ENCODE assay signal across 8 cellular contexts in the genomic region with DNA sequence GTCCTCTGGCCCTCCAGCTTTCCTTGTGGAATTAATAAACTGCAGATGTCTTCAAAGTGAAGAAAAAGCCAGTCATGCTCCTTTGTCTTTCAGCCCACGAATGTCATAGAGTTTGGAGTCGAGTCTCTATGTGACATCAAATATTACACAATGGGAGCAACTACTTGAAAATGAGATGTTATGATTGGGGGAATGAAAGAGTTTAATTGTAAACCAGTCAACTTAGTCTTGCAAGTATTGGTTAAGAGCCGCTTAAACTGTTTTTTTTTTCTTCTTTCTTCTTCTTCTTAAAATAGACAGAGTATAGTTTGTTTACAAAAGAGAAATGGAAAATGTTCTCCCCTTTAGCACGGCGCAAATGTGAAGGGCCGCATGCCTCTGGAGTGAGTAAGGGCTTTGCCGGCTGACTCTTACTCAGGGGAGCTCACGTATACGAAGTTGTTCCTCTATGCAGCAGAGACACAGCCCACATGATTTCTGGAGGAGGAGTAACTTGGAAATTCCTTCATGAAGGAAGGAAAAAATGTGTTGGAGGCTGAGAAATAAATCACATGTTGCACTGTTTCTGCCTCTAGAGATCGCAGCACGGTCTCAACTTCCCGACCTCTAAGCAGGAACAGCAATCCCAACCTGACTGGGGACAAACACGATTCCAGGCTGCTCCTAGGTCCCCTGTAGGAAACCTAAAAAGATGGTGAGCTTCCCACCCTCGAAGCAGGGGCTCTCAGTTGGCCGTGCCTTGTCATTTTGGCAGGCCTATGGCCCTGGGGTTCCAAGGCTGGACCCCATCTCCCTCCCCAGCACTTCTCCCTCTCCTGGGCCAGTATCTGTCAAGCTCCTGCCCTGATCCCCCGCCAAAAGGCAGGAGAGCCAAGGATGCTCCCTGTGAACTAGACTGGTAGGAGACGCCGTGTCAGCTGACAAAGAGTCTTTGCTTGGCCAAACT. TPM values are rescaled to one million over a fixed set of nuclear protein-coding genes. Genes with fewer than 3 reads are reported as not detected.
DNase-seq lines count a peak whose midpoint lies in the region; ATAC-seq and TF ChIP-seq lines count a peak whose summit lies in the region.

No MANE protein-coding gene starts in this region.

- no peak overlapping the region for H3K4me3 Mint-ChIP-seq in activated CD4-positive, alpha-beta T cell treated with anti-CD3 and anti-CD28 coated beads, Interleukin-2, amount 10 ng/mL, durations not matched to agents 24 days and 14 days

- H3K36me3 ChIP-seq in gastroesophageal sphincter (no peaks in the 10 kb centered on the region), osteoblast (ENCODE audit: insufficient read depth, low read length) (peaks cover 36% of the 10 kb centered on the region)

- peak; percentile 83 for TF ChIP-seq EP300 in gastroesophageal sphincter (IDR thresholded peaks at IDR 0.05)

- TF ChIP-seq CTCF in gastroesophageal sphincter (IDR thresholded peaks at IDR 0.05) (no peak), osteoblast (IDR thresholded peaks at IDR 0.05; ENCODE audit: extremely low read depth, low read depth, low read length) (no peak)

- 2 to 4% methylated on average over 5 to 13 of the region's 18 CpGs for WGBS in gastroesophageal sphincter (ENCODE audit: low coverage in 1 of 2), 2 donors

- H3K27ac ChIP-seq in gastroesophageal sphincter (peak overlapping the region; percentile 94 to 100 (median 98)), osteoblast (ENCODE audit: low read depth, low read length) (peak overlapping the region; percentile 100)

- peaks cover 74% of the 10 kb centered on the region for H3K79me2 ChIP-seq in osteoblast (ENCODE audit: insufficient read depth, low read length)

- intact Hi-C loops in activated CD4-positive, alpha-beta T cell treated with anti-CD3 and anti-CD28 coated beads, Interleukin-2, amount 10 ng/mL, durations not matched to agents 24 days and 14 days (cut with micrococcal nuclease), result no loop called here

- no peaks in the 10 kb centered on the region for H3K27me3 Mint-ChIP-seq in activated CD4-positive, alpha-beta T cell treated with anti-CD3 and anti-CD28 coated beads, Interleukin-2, amount 10 ng/mL, durations not matched to agents 24 days and 14 days

- H3K9me3 ChIP-seq in gastroesophageal sphincter, result no peaks in the 10 kb centered on the region
- H3K9me3 ChIP-seq in osteoblast (ENCODE audit: low read depth, low read length), result no peaks in the 10 kb centered on the region

- DNase-seq in H4 (ENCODE audit: low spot score) (peak; percentile 99), T1000 (lab: John Stamatoyannopoulos, UW) (peak; percentile 81), osteoblast (ENCODE audit: insufficient read length, low spot score, missing footprints) (peak; percentile 72)
- no peak for DNase-seq in activated CD4-positive, alpha-beta T cell treated with anti-CD3 and anti-CD28 coated beads, Interleukin-2, amount 10 ng/mL, durations not matched to agents 24 days and 14 days

- no peaks in the 10 kb centered on the region for H4K20me1 ChIP-seq in osteoblast (ENCODE audit: insufficient read depth, low read length)

- peak; percentile 35 to 54 for TF ChIP-seq POLR2A in gastroesophageal sphincter (IDR thresholded peaks at IDR 0.05)

- H3K4me3 ChIP-seq in gastroesophageal sphincter (peak overlapping the region; percentile 5 to 30), osteoblast (ENCODE audit: insufficient read depth, low read length) (peak overlapping the region; percentile 50)

- H3K27ac Mint-ChIP-seq in activated CD4-positive, alpha-beta T cell treated with anti-CD3 and anti-CD28 coated beads, Interleukin-2, amount 10 ng/mL, durations not matched to agents 24 days and 14 days, result no peak overlapping the region

- H3K4me1 ChIP-seq in gastroesophageal sphincter (peaks cover 42 to 98% (median 49%) of the 10 kb centered on the region in 3 donors), osteoblast (ENCODE audit: insufficient read depth, low read length) (peaks cover 70% of the 10 kb centered on the region)

- H3K4me2 ChIP-seq in osteoblast (ENCODE audit: insufficient read depth, low read length), result peak overlapping the region; percentile 83

- H3K4me1 Mint-ChIP-seq in activated CD4-positive, alpha-beta T cell treated with anti-CD3 and anti-CD28 coated beads, Interleukin-2, amount 10 ng/mL, durations not matched to agents 24 days and 14 days, result peaks cover 2% of the 10 kb centered on the region

- H2AFZ ChIP-seq in osteoblast (ENCODE audit: low read length), result no peak overlapping the region

- no peaks in the 10 kb centered on the region for H3K9me3 Mint-ChIP-seq in activated CD4-positive, alpha-beta T cell treated with anti-CD3 and anti-CD28 coated beads, Interleukin-2, amount 10 ng/mL, durations not matched to agents 24 days and 14 days

- H3K27me3 ChIP-seq in gastroesophageal sphincter (no peaks in the 10 kb centered on the region), osteoblast (ENCODE audit: insufficient read depth, low read length) (no peaks in the 10 kb centered on the region)

- no peaks in the 10 kb centered on the region for H3K36me3 Mint-ChIP-seq in activated CD4-positive, alpha-beta T cell treated with anti-CD3 and anti-CD28 coated beads, Interleukin-2, amount 10 ng/mL, durations not matched to agents 24 days and 14 days (ENCODE audit: low read depth)

- ATAC-seq in gastroesophageal sphincter (peak; percentile 91), GM18861 (IDR thresholded peaks at IDR 0.05; ENCODE audit: unreplicated experiment) (no peak), HG03442 (IDR thresholded peaks at IDR 0.05; ENCODE audit: unreplicated experiment) (no peak), HG03108 (IDR thresholded peaks at IDR 0.05; ENCODE audit: unreplicated experiment) (no peak)

RNA-seq across cellular contexts. Expression of gene MYOF, which starts 44.9 kb away (rescaled TPM):
- 30.2 and 31.1 TPM in 2 replicates for total RNA-seq in H4 (2014; rRNA removed; shearing (Covaris generic))
- total RNA-seq in gastroesophageal sphincter (100 to 1,000 TPM in 3 of 4 donors, 10 to 100 TPM in 1; 98.0 to 157 (median 126) TPM), osteoblast (352 and 379 TPM in 2 replicates)
- 23.8 and 25.4 TPM in 2 replicates for total RNA-seq in activated CD4-positive, alpha-beta T cell treated with anti-CD3 and anti-CD28 coated beads, Interleukin-2, amount 10 ng/mL, durations not matched to agents 24 days and 14 days

RNA-seq across cellular contexts. Expression of gene CEP55, which starts 59.1 kb away (rescaled TPM):
- total RNA-seq in H4 (2014; rRNA removed; shearing (Covaris generic)), result 62.2 and 69.9 TPM in 2 replicates
- total RNA-seq in gastroesophageal sphincter (1 to 10 TPM in 1 of 4 donors, under 1 TPM in 2, not detected in 1; 0.13 to 3.6 (median 0.35) TPM), osteoblast (4.7 TPM in 2 replicates)
- total RNA-seq in activated CD4-positive, alpha-beta T cell treated with anti-CD3 and anti-CD28 coated beads, Interleukin-2, amount 10 ng/mL, durations not matched to agents 24 days and 14 days, result 58.5 and 59.3 TPM in 2 replicates

Comparison
In these comparisons a context has a peak if more than half of its experiments do, and no peak if none do; other contexts are left out.
1. RNA of gene CEP55, which starts 59.1 kb away (total RNA-seq): 62.2 to 69.9 TPM in H4 and 58.5 to 59.3 TPM in activated CD4-positive, alpha-beta T cell treated with anti-CD3 and anti-CD28 coated beads, Interleukin-2, amount 10 ng/mL, durations not matched to agents 24 days and 14 days; 4.7 TPM in osteoblast and 0.13 to 3.6 TPM in gastroesophageal sphincter; every median in the first group is over 10 times any median in the second.